ENCODE assay signal across 24 cellular contexts in the genomic region with DNA sequence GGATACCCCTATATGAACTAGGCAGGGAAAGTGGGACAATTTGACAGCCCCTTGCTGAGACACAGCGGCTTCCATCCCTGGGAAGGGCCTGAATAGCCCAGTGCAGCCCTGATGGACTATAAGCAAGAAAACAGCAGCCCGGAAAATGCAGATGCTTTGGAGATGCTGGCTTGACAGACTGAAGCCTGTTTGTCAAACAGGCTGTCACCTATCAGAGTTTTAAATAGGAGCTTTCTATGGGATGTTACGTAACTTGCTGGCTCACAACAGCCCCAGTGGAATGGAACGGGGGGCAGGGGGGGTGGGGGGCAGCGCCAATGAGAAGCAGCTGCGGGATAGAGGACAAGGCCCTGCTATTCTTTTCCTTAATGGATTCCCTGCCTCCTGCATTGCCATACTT.
"Had no signal": no experiment of that assay in that cellular context is flagged by ENCODE, and none has a peak within 500 bp of the region (broad histone marks: within the 10 kb centered on the region; RNA-seq: fewer than 3 reads in every experiment).

No MANE protein-coding gene starts in this region.

- DNase-seq: activated B cell treated with CpG ODN at 0.5 μM for 24 hours; activated CD4-positive, alpha-beta memory T cell treated with anti-CD3 and anti-CD28 coated beads for 36 hours; activated CD4-positive, alpha-beta T cell treated with anti-CD3 and anti-CD28 coated beads for 4 hours; activated naive CD4-positive, alpha-beta T cell; activated naive CD8-positive, alpha-beta T cell treated with anti-CD3 and anti-CD28 coated beads for 36 hours; activated T-cell treated with anti-CD3 and anti-CD28 coated beads for 4 hours; amniotic stem cell; central memory CD4-positive, alpha-beta T cell; gastrocnemius medialis; ovary; SK-N-SH; stimulated activated CD4-positive, alpha-beta T cell treated with anti-CD3 and anti-CD28 coated beads, Interleukin-4, amount 100 ng/mL, for 24 hours; stomach; T-helper 9 cell had no signal

- ATAC-seq: activated T-helper 17 cell treated with anti-CD3 and anti-CD28 coated beads, Interleukin-2, amount 50 U/mL, for 72 hours; gastrocnemius medialis; left lobe of liver; sciatic nerve; stimulated activated effector memory CD8-positive, alpha-beta T cell treated with anti-CD3 and anti-CD28 coated beads, Interleukin-12 subunit alpha, Interleukin-12 subunit beta, amount 100 ng/mL, for 72 hours had no signal

- H3K4me1 Mint-ChIP-seq: activated B cell treated with CpG ODN at 0.5 μM for 24 hours; activated naive CD8-positive, alpha-beta T cell treated with anti-CD3 and anti-CD28 coated beads for 36 hours; activated T-helper 17 cell treated with anti-CD3 and anti-CD28 coated beads, Interleukin-2, amount 50 U/mL, for 72 hours; mesothelial cell of epicardium; stimulated activated effector memory CD8-positive, alpha-beta T cell treated with anti-CD3 and anti-CD28 coated beads, Interleukin-12 subunit alpha, Interleukin-12 subunit beta, amount 100 ng/mL, for 72 hours had no signal

- H3K4me2 ChIP-seq: SK-N-SH had no signal

- H3K9me2 ChIP-seq: SK-N-SH had no signal

- H3K27me3 ChIP-seq: gastrocnemius medialis, ovary had no signal

- H3K4me1 ChIP-seq: gastrocnemius medialis, stomach had no signal

- H3K9me3 Mint-ChIP-seq: activated B cell treated with CpG ODN at 0.5 μM for 24 hours; activated CD4-positive, alpha-beta memory T cell treated with anti-CD3 and anti-CD28 coated beads for 36 hours; activated naive CD8-positive, alpha-beta T cell treated with anti-CD3 and anti-CD28 coated beads for 36 hours; mesothelial cell of epicardium had no signal

- H3K36me3 ChIP-seq: gastrocnemius medialis, ovary, stomach had no signal

- H3K36me3 Mint-ChIP-seq: activated CD4-positive, alpha-beta memory T cell treated with anti-CD3 and anti-CD28 coated beads for 36 hours; activated naive CD8-positive, alpha-beta T cell treated with anti-CD3 and anti-CD28 coated beads for 36 hours; brain; mesothelial cell of epicardium; stimulated activated effector memory CD8-positive, alpha-beta T cell treated with anti-CD3 and anti-CD28 coated beads, Interleukin-12 subunit alpha, Interleukin-12 subunit beta, amount 100 ng/mL, for 72 hours had no signal

- H3K4me3 ChIP-seq: coronary artery, gastrocnemius medialis, lung, ovary, stomach had no signal

- H3K4me3 Mint-ChIP-seq: activated B cell treated with CpG ODN at 0.5 μM for 24 hours; activated CD4-positive, alpha-beta memory T cell treated with anti-CD3 and anti-CD28 coated beads for 36 hours; activated naive CD8-positive, alpha-beta T cell treated with anti-CD3 and anti-CD28 coated beads for 36 hours; activated T-helper 17 cell treated with anti-CD3 and anti-CD28 coated beads, Interleukin-2, amount 50 U/mL, for 72 hours; brain; mesothelial cell of epicardium; neural crest cell; stimulated activated effector memory CD8-positive, alpha-beta T cell treated with anti-CD3 and anti-CD28 coated beads, Interleukin-12 subunit alpha, Interleukin-12 subunit beta, amount 100 ng/mL, for 72 hours had no signal

- H3K27me3 Mint-ChIP-seq: activated B cell treated with CpG ODN at 0.5 μM for 24 hours; activated CD4-positive, alpha-beta memory T cell treated with anti-CD3 and anti-CD28 coated beads for 36 hours; activated naive CD8-positive, alpha-beta T cell treated with anti-CD3 and anti-CD28 coated beads for 36 hours; brain had no signal

- H3K27ac Mint-ChIP-seq: activated B cell treated with CpG ODN at 0.5 μM for 24 hours; activated CD4-positive, alpha-beta memory T cell treated with anti-CD3 and anti-CD28 coated beads for 36 hours; activated naive CD8-positive, alpha-beta T cell treated with anti-CD3 and anti-CD28 coated beads for 36 hours; activated T-helper 17 cell treated with anti-CD3 and anti-CD28 coated beads, Interleukin-2, amount 50 U/mL, for 72 hours; brain; mesothelial cell of epicardium; stimulated activated effector memory CD8-positive, alpha-beta T cell treated with anti-CD3 and anti-CD28 coated beads, Interleukin-12 subunit alpha, Interleukin-12 subunit beta, amount 100 ng/mL, for 72 hours had no signal

- FAIRE-seq: keratinocyte had no signal

- H3K27ac ChIP-seq: coronary artery, gastrocnemius medialis, ovary, stomach had no signal
